Comparison of ENCODE assay signal across 18 cellular contexts in genomic region chr2:10002681-10003080, GRCh38. TPM values are rescaled to one million over a fixed set of nuclear protein-coding genes. Genes with fewer than 3 reads are reported as not detected.
DNase-seq lines count a peak whose midpoint lies in the region; ATAC-seq and TF ChIP-seq lines count a peak whose summit lies in the region.
"Had no signal": no experiment of that assay in that cellular context is flagged by ENCODE, and none has a peak within 500 bp of the region (broad histone marks: within the 10 kb centered on the region; RNA-seq: fewer than 3 reads in every experiment).

No MANE protein-coding gene starts in this region.

- no peaks in the 10 kb centered on the region for H3K36me3 Mint-ChIP-seq in CD4-positive, CD25-positive, alpha-beta regulatory T cell
- H3K36me3 Mint-ChIP-seq in WTC11 (no peaks in the 10 kb centered on the region), neural progenitor cell (no peaks in the 10 kb centered on the region)
- H3K36me3 Mint-ChIP-seq: CD8-positive, alpha-beta T cell had no signal

- H3K9ac ChIP-seq in neural progenitor cell, result no peak overlapping the region
- H3K9ac ChIP-seq: BLaER1 had no signal

- peaks cover 6 to 28% (median 16%) of the 10 kb centered on the region in 4 donors for H3K4me1 Mint-ChIP-seq in CD4-positive, CD25-positive, alpha-beta regulatory T cell
- H3K4me1 Mint-ChIP-seq in WTC11 (peaks cover 11% of the 10 kb centered on the region), neural progenitor cell (peaks cover 11% of the 10 kb centered on the region)

- no peaks in the 10 kb centered on the region for H3K36me3 ChIP-seq in CD4-positive, CD25-positive, alpha-beta regulatory T cell (ENCODE audit: control insufficient read depth, insufficient read depth, low read length)
- no peaks in the 10 kb centered on the region for H3K36me3 ChIP-seq in psoas muscle (ENCODE audit: insufficient read depth in 1 of 2, low read depth in 1 of 2)
- no peaks in the 10 kb centered on the region for H3K36me3 ChIP-seq in uterus
- H3K36me3 ChIP-seq in neural progenitor cell, result no peaks in the 10 kb centered on the region
- H3K36me3 ChIP-seq: BLaER1, Peyer's patch had no signal

- no peaks in the 10 kb centered on the region for H3F3A ChIP-seq in neural progenitor cell (ENCODE audit: low read depth)

- peak overlapping the region in 1 of 3 donors; percentile 82 for H3K27ac Mint-ChIP-seq in CD4-positive, CD25-positive, alpha-beta regulatory T cell
- H3K27ac Mint-ChIP-seq in WTC11, result peak overlapping the region; percentile 15; the same call in 1 of the 2 replicates
- no peak overlapping the region for H3K27ac Mint-ChIP-seq in neural progenitor cell
- H3K27ac Mint-ChIP-seq: CD8-positive, alpha-beta T cell; GM23338 had no signal

- intact Hi-C loops in psoas muscle (cut with DNase I), result no loop called here
- intact Hi-C loops in uterus (cut with DNase I; ENCODE audit: low total_unique reads), result no loop called here

- peaks cover 0 to 3% (median 0%) of the 10 kb centered on the region in 7 donors for H3K9me3 Mint-ChIP-seq in CD4-positive, CD25-positive, alpha-beta regulatory T cell
- H3K9me3 Mint-ChIP-seq in WTC11 (0 out of 2 replicates have a peak, but pooled peaks cover 9% of the 10 kb centered on the region), neural progenitor cell (no peaks in the 10 kb centered on the region)
- H3K9me3 Mint-ChIP-seq: CD8-positive, alpha-beta T cell had no signal

- no peak for TF ChIP-seq CTCF in WTC11 (IDR thresholded peaks at IDR 0.05)
- TF ChIP-seq CTCF in psoas muscle (IDR thresholded peaks at IDR 0.05), result no peak
- TF ChIP-seq CTCF in uterus (IDR thresholded peaks at IDR 0.05), result no peak
- no peak for TF ChIP-seq CTCF in neural progenitor cell (IDR thresholded peaks at IDR 0.05)

- no peaks in the 10 kb centered on the region for H4K20me1 ChIP-seq in neural progenitor cell (ENCODE audit: low read depth)
- H4K20me1 ChIP-seq: BLaER1 had no signal

- peaks cover 15% of the 10 kb centered on the region for H3K4me1 ChIP-seq in CD4-positive, CD25-positive, alpha-beta regulatory T cell (ENCODE audit: control insufficient read depth, insufficient read depth, low read length, poor library complexity, severe bottlenecking)
- peaks cover 2% of the 10 kb centered on the region for H3K4me1 ChIP-seq in psoas muscle
- H3K4me1 ChIP-seq in uterus, result no peaks in the 10 kb centered on the region
- no peaks in the 10 kb centered on the region for H3K4me1 ChIP-seq in neural progenitor cell
- H3K4me1 ChIP-seq: Peyer's patch had no signal

- no peak overlapping the region for H2AFZ ChIP-seq in neural progenitor cell (replicated peaks)
- H2AFZ ChIP-seq: GM23338 had no signal

- no peak for DNase-seq in CD4-positive, CD25-positive, alpha-beta regulatory T cell
- DNase-seq in WTC11 (ENCODE audit: low spot score), result no peak
- no peak for DNase-seq in psoas muscle
- DNase-seq in uterus, result peak in 1 of 2 donors; percentile 12
- no peak for DNase-seq in stimulated activated CD4-positive, alpha-beta T cell treated with anti-CD3 and anti-CD28 coated beads, Interleukin-4, amount 100 ng/mL, for 4 hours
- DNase-seq in neural progenitor cell (ENCODE audit: low spot score), result no peak
- DNase-seq in SKM-1 (lab: John Stamatoyannopoulos, UW; ENCODE audit: unreplicated experiment), result no peak
- DNase-seq: Calu3; CD8-positive, alpha-beta T cell; Kasumi-1; NCI-H1694; NCI-H2081; NCI-H2171; NCI-H526 had no signal

- no peak overlapping the region for H3K4me3 Mint-ChIP-seq in CD4-positive, CD25-positive, alpha-beta regulatory T cell
- H3K4me3 Mint-ChIP-seq in WTC11, result no peak overlapping the region
- H3K4me3 Mint-ChIP-seq in neural progenitor cell, result no peak overlapping the region
- H3K4me3 Mint-ChIP-seq: CD8-positive, alpha-beta T cell; GM23338 had no signal

- TF ChIP-seq POLR2A in uterus (IDR thresholded peaks at IDR 0.05), result no peak

- no peaks in the 10 kb centered on the region for H3K79me2 ChIP-seq in neural progenitor cell (ENCODE audit: low read depth)

- no peak overlapping the region for H3K4me2 ChIP-seq in neural progenitor cell
- H3K4me2 ChIP-seq: BLaER1, GM23338 had no signal

- CTCF ChIA-PET in WTC11 (lab: Charles Lee), result interaction anchor here (1.2 kb wide), 1 partner anchor 70 kb away, joined by 4 read pairs; no protein-coding TSS in a partner anchor

- no peaks in the 10 kb centered on the region for H3K27me3 ChIP-seq in CD4-positive, CD25-positive, alpha-beta regulatory T cell (ENCODE audit: control insufficient read depth, insufficient read depth, low read length)
- H3K27me3 ChIP-seq in psoas muscle (ENCODE audit: insufficient read depth in 3 of 3, low read length in 2 of 3), result no peaks in the 10 kb centered on the region
- no peaks in the 10 kb centered on the region for H3K27me3 ChIP-seq in uterus
- no peaks in the 10 kb centered on the region for H3K27me3 ChIP-seq in neural progenitor cell
- H3K27me3 ChIP-seq: BLaER1, Peyer's patch had no signal

- peaks cover 4% of the 10 kb centered on the region for H3K27me3 Mint-ChIP-seq in CD4-positive, CD25-positive, alpha-beta regulatory T cell
- H3K27me3 Mint-ChIP-seq in WTC11 (ENCODE audit: low read depth), result no peaks in the 10 kb centered on the region; the same call in 1 of the 2 replicates
- peaks cover 9% of the 10 kb centered on the region for H3K27me3 Mint-ChIP-seq in neural progenitor cell (ENCODE audit: insufficient read depth, low read depth)

- 91 to 94% (median 92%) methylated on average over 9 of the region's 9 CpGs for WGBS in psoas muscle, 3 donors

- H3K4me3 ChIP-seq in CD4-positive, CD25-positive, alpha-beta regulatory T cell (ENCODE audit: low read depth, low read length), result no peak overlapping the region
- no peak overlapping the region for H3K4me3 ChIP-seq in psoas muscle
- no peak overlapping the region for H3K4me3 ChIP-seq in uterus
- no peak overlapping the region for H3K4me3 ChIP-seq in neural progenitor cell
- H3K4me3 ChIP-seq: BLaER1, GM23338, HAP-1, Peyer's patch had no signal

- H3K27ac ChIP-seq in CD4-positive, CD25-positive, alpha-beta regulatory T cell (ENCODE audit: insufficient read depth, low read length, poor library complexity, severe bottlenecking), result peak overlapping the region; percentile 44
- peak overlapping the region; percentile 46 for H3K27ac ChIP-seq in psoas muscle
- peak overlapping the region; percentile 13 to 18 for H3K27ac ChIP-seq in uterus
- no peak overlapping the region for H3K27ac ChIP-seq in neural progenitor cell
- H3K27ac ChIP-seq: BLaER1, Peyer's patch had no signal

- H3K9me3 ChIP-seq in CD4-positive, CD25-positive, alpha-beta regulatory T cell (ENCODE audit: control insufficient read depth in 2 of 2, low read length in 2 of 2), result no peaks in the 10 kb centered on the region
- no peaks in the 10 kb centered on the region for H3K9me3 ChIP-seq in psoas muscle
- no peaks in the 10 kb centered on the region for H3K9me3 ChIP-seq in uterus
- H3K9me3 ChIP-seq in neural progenitor cell (ENCODE audit: low read depth), result no peaks in the 10 kb centered on the region
- H3K9me3 ChIP-seq: HAP-1, Peyer's patch had no signal

- POLR2A ChIA-PET in WTC11 (lab: Charles Lee), result no interaction called here

- ATAC-seq in CD4-positive, CD25-positive, alpha-beta regulatory T cell (ENCODE audit: low read depth in 2 of 2), result no peak
- ATAC-seq in WTC11 (no peak), psoas muscle (no peak)
- ATAC-seq: CD8-positive, alpha-beta T cell; GM23338 had no signal

TF ChIP-seq in WTC11, 78 proteins besides CTCF, POLR2A, EP300 and RAD21 (continues in another document):
- TF ChIP-seq ZNF281 (CRISPR knock-in tag; IDR thresholded peaks at IDR 0.05) (no peak), TEAD4 (CRISPR knock-in tag; IDR thresholded peaks at IDR 0.05) (no peak), PREB (CRISPR knock-in tag; IDR thresholded peaks at IDR 0.05; ENCODE audit: borderline replicate concordance) (no peak)

RNA-seq across cellular contexts. Expression of gene KLF11, which starts 40.7 kb away (rescaled TPM):
- 38.9 TPM for total RNA-seq in CD4-positive, CD25-positive, alpha-beta regulatory T cell
- 10 to 100 TPM in 2 of 4 donors, 1 to 10 TPM in 2; 5.9 to 22.3 (median 8.9) TPM for polyA plus RNA-seq in CD4-positive, CD25-positive, alpha-beta regulatory T cell
- total RNA-seq in WTC11 (2021), result 8.8 to 14.4 TPM (median 13.7 TPM) in 3 replicates
- 10 to 100 TPM; 10.6 to 27.0 (median 17.3) TPM for total RNA-seq in psoas muscle
- 10 to 100 TPM in 1 of 3 donors, 1 to 10 TPM in 2; 7.0 to 11.8 (median 9.6) TPM for polyA plus RNA-seq in psoas muscle
- total RNA-seq in uterus, result 10 to 100 TPM; 23.4 to 49.9 (median 31.7) TPM
- total RNA-seq in neural progenitor cell (ENCODE audit: low replicate concordance), result 9.6 and 9.7 TPM in 2 replicates

RNA-seq across cellular contexts. Expression of gene GRHL1, which starts 51.2 kb away (rescaled TPM):
- total RNA-seq in CD4-positive, CD25-positive, alpha-beta regulatory T cell, result 1.8 TPM
- under 1 TPM in 3 of 4 donors, not detected in 1; 0.06 to 0.37 (median 0.11) TPM for polyA plus RNA-seq in CD4-positive, CD25-positive, alpha-beta regulatory T cell
- total RNA-seq in WTC11 (2021) (2.7 to 5.0 TPM (median 4.7 TPM) in 3 replicates), psoas muscle (1 to 10 TPM in 2 of 4 donors, under 1 TPM in 2; 0.53 to 1.2 (median 1.1) TPM), uterus (1 to 10 TPM in 2 of 4 donors, under 1 TPM in 2; 0.24 to 2.8 (median 1.4) TPM), neural progenitor cell (ENCODE audit: low replicate concordance) (4.7 and 5.8 TPM in 2 replicates)
- under 1 TPM; 0.38 to 0.63 (median 0.52) TPM for polyA plus RNA-seq in psoas muscle
